In genomic region chr21:37419228-37419906, GRCh38 we compare ENCODE assay signal across 14 cellular contexts. TPM values are rescaled to one million over a fixed set of nuclear protein-coding genes. Genes with fewer than 3 reads are reported as not detected.
DNase-seq lines count a peak whose midpoint lies in the region; ATAC-seq and TF ChIP-seq lines count a peak whose summit lies in the region.
"Had no signal": no experiment of that assay in that cellular context is flagged by ENCODE, and none has a peak within 500 bp of the region (broad histone marks: within the 10 kb centered on the region; RNA-seq: fewer than 3 reads in every experiment).

No MANE protein-coding gene starts in this region.

- H3K4me3 Mint-ChIP-seq in activated CD4-positive, alpha-beta T cell treated with anti-CD3 and anti-CD28 coated beads for 36 hours = no peak overlapping the region
- peak overlapping the region; percentile 5 for H3K4me3 Mint-ChIP-seq in central memory CD8-positive, alpha-beta T cell

- CTCF ChIA-PET in activated CD4-positive, alpha-beta T cell treated with anti-CD3 and anti-CD28 coated beads for 36 hours (lab: Charles Lee) = interaction anchor here (1.0 to 1.3 kb wide), 3 partner anchors 12 to 48 kb away, joined by 3 to 4 read pairs (median 3); no protein-coding TSS in a partner anchor

- H3K27ac Mint-ChIP-seq in activated CD4-positive, alpha-beta T cell treated with anti-CD3 and anti-CD28 coated beads for 36 hours = peak overlapping the region; percentile 45
- H3K27ac Mint-ChIP-seq in central memory CD8-positive, alpha-beta T cell (ENCODE audit: low read depth) = peak overlapping the region; percentile 58

- peaks cover 79% of the 10 kb centered on the region for H3K4me1 Mint-ChIP-seq in activated CD4-positive, alpha-beta T cell treated with anti-CD3 and anti-CD28 coated beads for 36 hours
- peaks cover 60% of the 10 kb centered on the region for H3K4me1 Mint-ChIP-seq in central memory CD8-positive, alpha-beta T cell

- POLR2A ChIA-PET in activated CD4-positive, alpha-beta T cell treated with anti-CD3 and anti-CD28 coated beads for 36 hours (lab: Charles Lee) = interaction anchor here (1.0 kb wide), 1 partner anchor 53 kb away, joined by 4 read pairs; the partner anchor contains the start of gene DYRK1A

- no peaks in the 10 kb centered on the region for H3K9me3 Mint-ChIP-seq in activated CD4-positive, alpha-beta T cell treated with anti-CD3 and anti-CD28 coated beads for 36 hours (ENCODE audit: low read depth)
- H3K9me3 Mint-ChIP-seq in central memory CD8-positive, alpha-beta T cell = no peaks in the 10 kb centered on the region

- ATAC-seq in activated CD4-positive, alpha-beta T cell treated with anti-CD3 and anti-CD28 coated beads for 36 hours = peak; percentile 41
- ATAC-seq in central memory CD8-positive, alpha-beta T cell (replicated peaks; ENCODE audit: extremely low read depth, poor library complexity, severe bottlenecking) = no peak
- ATAC-seq: A549 had no signal

- no peaks in the 10 kb centered on the region for H3K27me3 Mint-ChIP-seq in activated CD4-positive, alpha-beta T cell treated with anti-CD3 and anti-CD28 coated beads for 36 hours
- no peaks in the 10 kb centered on the region for H3K27me3 Mint-ChIP-seq in central memory CD8-positive, alpha-beta T cell

- H3K9me3 ChIP-seq in neutrophil (no peaks in the 10 kb centered on the region), transverse colon (no peaks in the 10 kb centered on the region)
- H3K9me3 ChIP-seq: A549 had no signal

- no peak for TF ChIP-seq POLR2A in transverse colon (IDR thresholded peaks at IDR 0.05)

- in situ Hi-C loops in transverse colon (cut with MboI; ENCODE audit: low pct_ligation_motif_present in 1 of 4, low pct_unique_long_range_greater_than_20kb in 1 of 4, low sequenced_read_pairs in 3 of 4) = no loop called here

- H3K4me3 ChIP-seq in neutrophil (ENCODE audit: low read depth in 1 of 2, low read length in 1 of 2) (no peak overlapping the region), transverse colon (no peak overlapping the region)
- H3K4me3 ChIP-seq: A549 had no signal

- TF ChIP-seq CTCF in neutrophil (IDR thresholded peaks at IDR 0.05) = no peak
- no peak for TF ChIP-seq CTCF in transverse colon (IDR thresholded peaks at IDR 0.05)

- H3K36me3 Mint-ChIP-seq in activated CD4-positive, alpha-beta T cell treated with anti-CD3 and anti-CD28 coated beads for 36 hours (ENCODE audit: low read depth) = peaks cover 23% of the 10 kb centered on the region
- H3K36me3 Mint-ChIP-seq in central memory CD8-positive, alpha-beta T cell (ENCODE audit: insufficient read depth) = peaks cover 25% of the 10 kb centered on the region

- no peak for TF ChIP-seq EP300 in transverse colon (IDR thresholded peaks at IDR 0.05; ENCODE audit: low read depth)

- H3K4me1 ChIP-seq in neutrophil (ENCODE audit: control insufficient read depth in 1 of 2, insufficient read depth in 1 of 2, low read depth in 1 of 2, low read length in 1 of 2) (peaks cover 4 to 9% of the 10 kb centered on the region in 2 experiments), transverse colon (peaks cover 0 to 62% (median 24%) of the 10 kb centered on the region in 4 donors)

- H3K36me3 ChIP-seq in neutrophil (peaks cover 21% of the 10 kb centered on the region), transverse colon (peaks cover 0 to 6% (median 0%) of the 10 kb centered on the region in 4 donors)

- intact Hi-C loops in activated CD4-positive, alpha-beta T cell treated with anti-CD3 and anti-CD28 coated beads for 36 hours (cut with DNase I, micrococcal nuclease) = no loop called here
- intact Hi-C loops in transverse colon (cut with DNase I; ENCODE audit: low total_unique reads) = no loop called here

- no peak for DNase-seq in activated CD4-positive, alpha-beta T cell treated with anti-CD3 and anti-CD28 coated beads for 36 hours
- no peak for DNase-seq in activated CD4-positive, alpha-beta T cell treated with anti-CD3 and anti-CD28 coated beads, Interleukin-2, amount 50 U/mL, for 4 hours
- DNase-seq in OCI-M1 (lab: John Stamatoyannopoulos, UW) (peak; percentile 90), epidermal melanocyte (ENCODE audit: insufficient read length, low spot score) (no peak), GOT3 (lab: John Stamatoyannopoulos, UW) (no peak), transverse colon (no peak)
- DNase-seq in central memory CD8-positive, alpha-beta T cell (ENCODE audit: low spot score in 2 of 2) = no peak
- DNase-seq: hippocampal formation, NCI-H446 treated with DMSO at 0.1 percent for 48 hours, posterior cingulate gyrus, SHP77 treated with DMSO at 0.1 percent for 48 hours, substantia nigra had no signal

- H3K27me3 ChIP-seq in neutrophil (no peaks in the 10 kb centered on the region), transverse colon (no peaks in the 10 kb centered on the region)

- WGBS in transverse colon (ENCODE audit: low coverage in 1 of 2), 2 donors = 88 to 92% methylated on average over 3 of the region's 3 CpGs

- H3K27ac ChIP-seq in neutrophil (peak overlapping the region; percentile 12), transverse colon (no peak overlapping the region)
- H3K27ac ChIP-seq: A549 had no signal

RNA-seq across cellular contexts. Expression of gene DYRK1A, which starts 52.8 kb away (rescaled TPM):
- 10 to 100 TPM; 51.1 to 76.9 TPM for total RNA-seq in activated CD4-positive, alpha-beta T cell treated with anti-CD3 and anti-CD28 coated beads for 36 hours
- total RNA-seq in transverse colon = 100 to 1,000 TPM in 2 of 4 donors, 10 to 100 TPM in 2; 71.5 to 116 (median 90.9) TPM
